ENCODE assay signal across 8 cellular contexts in genomic region chr6:109382576-109383437, GRCh38. TPM values are rescaled to one million over a fixed set of nuclear protein-coding genes. Genes with fewer than 3 reads are reported as not detected.
DNase-seq lines count a peak whose midpoint lies in the region; ATAC-seq and TF ChIP-seq lines count a peak whose summit lies in the region.

No MANE protein-coding gene starts in this region.

- H3K4me1 ChIP-seq in HUES6 (ENCODE audit: control insufficient read depth, insufficient read depth, low read length) (peaks cover 18% of the 10 kb centered on the region), NT2/D1 (ENCODE audit: insufficient read depth, insufficient read length) (no peaks in the 10 kb centered on the region), mesodermal cell (ENCODE audit: control insufficient read depth, insufficient read depth, low read length, poor library complexity, severe bottlenecking) (peaks cover 15% of the 10 kb centered on the region)

- H3K9me3 ChIP-seq in HUES6 (ENCODE audit: control insufficient read depth, insufficient read depth, low read depth, low read length) (no peaks in the 10 kb centered on the region), NT2/D1 (ENCODE audit: insufficient read depth, low read length) (no peaks in the 10 kb centered on the region), mesodermal cell (ENCODE audit: control insufficient read depth, low read length) (no peaks in the 10 kb centered on the region)

- no peak for TF ChIP-seq CTCF in endothelial cell (IDR thresholded peaks at IDR 0.05; ENCODE audit: unreplicated experiment)

- peaks cover 40% of the 10 kb centered on the region for H3K4me1 Mint-ChIP-seq in endothelial cell (ENCODE audit: unreplicated experiment)

- H3K4me3 ChIP-seq in HUES6 (ENCODE audit: low read depth, low read length) = peak overlapping the region; percentile 99
- H3K4me3 ChIP-seq in NT2/D1 (ENCODE audit: insufficient read length, low read depth) = peak overlapping the region; percentile 90
- H3K4me3 ChIP-seq in mesodermal cell (ENCODE audit: extremely low read depth, insufficient read depth, low read length, poor library complexity, severe bottlenecking) = peak overlapping the region; percentile 94

- H3K4me3 Mint-ChIP-seq in endothelial cell (ENCODE audit: unreplicated experiment) = peak overlapping the region; percentile 93

- ATAC-seq in GM21447 (IDR thresholded peaks at IDR 0.05; ENCODE audit: unreplicated experiment) = peak; percentile 69

- peak; percentile 95 for DNase-seq in D341Med (ENCODE audit: low spot score)
- DNase-seq in NT2/D1 (ENCODE audit: low read depth, low spot score) = peak; percentile 78
- DNase-seq in activated CD8-positive, alpha-beta memory T cell treated with anti-CD3 and anti-CD28 coated beads, Interleukin-2, amount 50 U/mL, for 4 hours = peak; percentile 89
- DNase-seq in endothelial cell (ENCODE audit: low spot score) = peak; percentile 81
- DNase-seq in stimulated activated CD8-positive, alpha-beta memory T cell treated with anti-CD3 and anti-CD28 coated beads, Interleukin-15, amount 100 ng/mL, for 4 hours (ENCODE audit: low read depth in 2 of 2) = peak; percentile 84

- peak overlapping the region; percentile 99 for H3K27ac Mint-ChIP-seq in endothelial cell (ENCODE audit: unreplicated experiment)

- no peaks in the 10 kb centered on the region for H3K27me3 ChIP-seq in HUES6 (ENCODE audit: control insufficient read depth, insufficient read depth, low read length)
- no peaks in the 10 kb centered on the region for H3K27me3 ChIP-seq in NT2/D1 (ENCODE audit: insufficient read depth, insufficient read length)

- WGBS in mesodermal cell (ENCODE audit: insufficient coverage in 2 of 2), 2 experiments = 0 to 1% methylated on average over 31 to 34 of the region's 42 CpGs

- H3K27ac ChIP-seq in HUES6 (ENCODE audit: low read depth, low read length) (peak overlapping the region; percentile 100), mesodermal cell (ENCODE audit: low read depth, low read length, severe bottlenecking) (peak overlapping the region; percentile 99)

- H3K36me3 Mint-ChIP-seq in endothelial cell (ENCODE audit: low read depth, unreplicated experiment) = peaks cover 6% of the 10 kb centered on the region

- peaks cover 10% of the 10 kb centered on the region for H3K27me3 Mint-ChIP-seq in endothelial cell (ENCODE audit: unreplicated experiment)

- peaks cover 13% of the 10 kb centered on the region for H3K36me3 ChIP-seq in HUES6 (ENCODE audit: control insufficient read depth, insufficient read depth, low read length)
- H3K36me3 ChIP-seq in NT2/D1 (ENCODE audit: insufficient read depth, insufficient read length, low read length) = peaks cover 18% of the 10 kb centered on the region
- H3K36me3 ChIP-seq in mesodermal cell (ENCODE audit: control insufficient read depth, insufficient read depth, low read length) = peaks cover 14% of the 10 kb centered on the region

- H3K9ac ChIP-seq in HUES6 (ENCODE audit: low read length) = peak overlapping the region; percentile 99
- peak overlapping the region; percentile 98 for H3K9ac ChIP-seq in NT2/D1 (ENCODE audit: insufficient read length, low read depth)

- H3K9me3 Mint-ChIP-seq in endothelial cell (ENCODE audit: unreplicated experiment) = no peaks in the 10 kb centered on the region

RNA-seq across cellular contexts. Expression of gene CD164, which starts 0.5 kb away (rescaled TPM):
- 220 TPM for total RNA-seq in endothelial cell (ENCODE audit: unreplicated experiment)
- polyA plus RNA-seq in mesodermal cell (2013, experiment 1 of 2) = 206 TPM
- 234 TPM for polyA plus RNA-seq in mesodermal cell (2013, experiment 2 of 2)

RNA-seq across cellular contexts. Expression of gene PPIL6, which starts 57.6 kb away (rescaled TPM):
- total RNA-seq in endothelial cell (ENCODE audit: unreplicated experiment) = 0.95 TPM
- polyA plus RNA-seq in mesodermal cell (2013, experiment 1 of 2) = 2.0 TPM
- 2.8 TPM for polyA plus RNA-seq in mesodermal cell (2013, experiment 2 of 2)

RNA-seq across cellular contexts. Expression of gene SMPD2, which starts 57.7 kb away (rescaled TPM):
- 8.8 TPM for total RNA-seq in endothelial cell (ENCODE audit: unreplicated experiment)
- 6.5 TPM for polyA plus RNA-seq in mesodermal cell (2013, experiment 1 of 2)
- polyA plus RNA-seq in mesodermal cell (2013, experiment 2 of 2) = 6.3 TPM

Comparison
In these comparisons a context has a peak if more than half of its experiments do, and no peak if none do; other contexts are left out.
1. Peak in every context shown above with its lines: DNase-seq, ATAC-seq, H3K4me3 ChIP-seq and H3K27ac ChIP-seq.